Comparison of ENCODE assay signal across 2 cellular contexts in the genomic region with DNA sequence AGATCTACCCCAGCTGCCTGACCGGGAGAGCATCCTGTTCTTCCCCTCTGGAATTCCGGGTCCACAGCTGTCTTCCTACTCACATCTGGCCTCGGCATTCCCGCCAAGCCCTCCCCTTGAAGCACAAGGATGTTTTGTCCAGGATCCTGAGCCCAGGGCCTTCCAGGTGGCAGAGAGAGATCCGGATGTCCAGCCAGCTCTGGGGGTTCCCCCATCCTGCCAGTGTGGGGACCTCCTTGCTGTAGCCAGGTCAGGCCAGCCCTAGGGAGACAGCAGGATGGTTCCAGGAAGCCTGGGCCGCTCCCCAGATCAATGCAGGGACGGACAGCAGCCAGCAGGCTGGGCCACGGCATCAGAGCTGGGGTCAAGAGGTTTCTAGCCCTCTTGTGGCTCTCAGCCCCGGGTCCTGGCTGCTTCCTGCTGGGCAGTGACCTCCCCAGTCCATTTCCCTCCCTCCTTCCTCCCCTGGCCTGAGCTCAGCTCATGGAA.
TF ChIP-seq lines count a peak whose summit lies in the region.

No MANE protein-coding gene starts in this region.

TF ChIP-seq in IMR-90, 13 proteins besides CTCF, POLR2A, EP300 and RAD21:
- TF ChIP-seq CEBPB (IDR thresholded peaks at IDR 0.05; ENCODE audit: low read depth, low read length) (no peak), NFE2L2 (IDR thresholded peaks at IDR 0.05; ENCODE audit: low read depth, low read length) (no peak), BHLHE40 (IDR thresholded peaks at IDR 0.05; ENCODE audit: low read depth, low read length) (no peak), MAZ (IDR thresholded peaks at IDR 0.05; ENCODE audit: borderline replicate concordance, low read depth, low read length) (no peak), SMC3 (IDR thresholded peaks at IDR 0.05; ENCODE audit: low read depth, low read length) (no peak), RCOR1 (IDR thresholded peaks at IDR 0.05; ENCODE audit: insufficient replicate concordance, low read length) (no peak), RFX5 (IDR thresholded peaks at IDR 0.05; ENCODE audit: low read depth, low read length) (no peak), FOS (IDR thresholded peaks at IDR 0.05; ENCODE audit: low read depth, low read length) (no peak), MAFK (IDR thresholded peaks at IDR 0.05; ENCODE audit: low read depth, low read length) (no peak), MXI1 (IDR thresholded peaks at IDR 0.05; ENCODE audit: borderline replicate concordance, low read depth, low read length) (no peak), CHD1 (IDR thresholded peaks at IDR 0.05; ENCODE audit: low read depth, low read length) (no peak)
- TF ChIP-seq, protein P1, sequence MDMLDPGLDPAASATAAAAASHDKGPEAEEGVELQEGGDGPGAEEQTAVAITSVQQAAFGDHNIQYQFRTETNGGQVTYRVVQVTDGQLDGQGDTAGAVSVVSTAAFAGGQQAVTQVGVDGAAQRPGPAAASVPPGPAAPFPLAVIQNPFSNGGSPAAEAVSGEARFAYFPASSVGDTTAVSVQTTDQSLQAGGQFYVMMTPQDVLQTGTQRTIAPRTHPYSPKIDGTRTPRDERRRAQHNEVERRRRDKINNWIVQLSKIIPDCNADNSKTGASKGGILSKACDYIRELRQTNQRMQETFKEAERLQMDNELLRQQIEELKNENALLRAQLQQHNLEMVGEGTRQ (IDR thresholded peaks at IDR 0.05; ENCODE audit: low read depth, low read length) = no peak
- TF ChIP-seq, protein P2, sequence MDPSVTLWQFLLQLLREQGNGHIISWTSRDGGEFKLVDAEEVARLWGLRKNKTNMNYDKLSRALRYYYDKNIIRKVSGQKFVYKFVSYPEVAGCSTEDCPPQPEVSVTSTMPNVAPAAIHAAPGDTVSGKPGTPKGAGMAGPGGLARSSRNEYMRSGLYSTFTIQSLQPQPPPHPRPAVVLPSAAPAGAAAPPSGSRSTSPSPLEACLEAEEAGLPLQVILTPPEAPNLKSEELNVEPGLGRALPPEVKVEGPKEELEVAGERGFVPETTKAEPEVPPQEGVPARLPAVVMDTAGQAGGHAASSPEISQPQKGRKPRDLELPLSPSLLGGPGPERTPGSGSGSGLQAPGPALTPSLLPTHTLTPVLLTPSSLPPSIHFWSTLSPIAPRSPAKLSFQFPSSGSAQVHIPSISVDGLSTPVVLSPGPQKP (IDR thresholded peaks at IDR 0.05; ENCODE audit: borderline replicate concordance, low read depth, low read length) = no peak

TF ChIP-seq in endothelial cell of umbilical vein, 7 proteins besides CTCF, POLR2A, EP300 and RAD21:
- TF ChIP-seq FOS (IDR thresholded peaks at IDR 0.05; ENCODE audit: borderline replicate concordance, insufficient read depth, low read length) (no peak), EZH2 (IDR thresholded peaks at IDR 0.05; ENCODE audit: borderline replicate concordance, low read depth, low read length, severe bottlenecking) (no peak), MYC (IDR thresholded peaks at IDR 0.05; ENCODE audit: low read depth, low read length) (no peak), POLR2AphosphoS5 (IDR thresholded peaks at IDR 0.05; ENCODE audit: insufficient read depth, low read depth, low read length) (no peak), JUN (IDR thresholded peaks at IDR 0.05; ENCODE audit: borderline replicate concordance, insufficient read depth, insufficient read length, low read depth) (no peak), GATA2 (IDR thresholded peaks at IDR 0.05; ENCODE audit: insufficient read depth, insufficient read length, low read depth, low read length) (no peak)
- TF ChIP-seq, protein P3, sequence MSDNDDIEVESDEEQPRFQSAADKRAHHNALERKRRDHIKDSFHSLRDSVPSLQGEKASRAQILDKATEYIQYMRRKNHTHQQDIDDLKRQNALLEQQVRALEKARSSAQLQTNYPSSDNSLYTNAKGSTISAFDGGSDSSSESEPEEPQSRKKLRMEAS (IDR thresholded peaks at IDR 0.05; ENCODE audit: insufficient read depth, insufficient read length) = no peak
